9 cellular contexts compared by ENCODE assay signal in the genomic region with DNA sequence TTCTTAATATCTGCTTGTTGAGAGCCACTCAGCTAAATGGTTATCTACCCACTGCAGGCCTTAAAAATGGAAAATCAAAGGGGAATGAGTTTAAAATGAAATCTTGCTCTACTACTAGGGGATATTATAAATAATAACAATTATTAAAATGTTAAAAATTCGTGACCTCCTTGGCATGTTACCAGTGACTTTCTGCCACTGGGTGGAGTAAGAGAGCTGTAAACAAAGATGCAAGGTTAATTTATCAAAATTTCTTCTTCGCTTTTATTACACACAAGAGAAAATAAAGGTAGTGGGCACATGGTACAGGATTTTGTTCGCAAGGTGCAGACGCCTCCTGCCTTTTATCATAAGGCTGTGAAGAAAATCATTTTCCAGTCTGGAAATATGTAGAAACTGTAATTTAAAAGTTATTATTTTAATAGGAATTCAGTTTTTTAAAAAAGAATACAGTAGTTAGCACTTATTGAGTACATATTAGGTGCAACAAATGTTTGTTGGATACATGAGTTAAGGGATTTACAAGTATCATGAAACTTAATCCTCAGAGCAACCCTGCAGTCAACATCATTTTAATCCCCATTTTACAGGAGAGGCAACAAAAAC.
DNase-seq lines count a peak whose midpoint lies in the region; TF ChIP-seq lines count a peak whose summit lies in the region.
"Had no signal": no experiment of that assay in that cellular context is flagged by ENCODE, and none has a peak within 500 bp of the region (broad histone marks: within the 10 kb centered on the region; RNA-seq: fewer than 3 reads in every experiment).

No MANE protein-coding gene starts in this region.

- H3K27ac Mint-ChIP-seq in CD4-positive, alpha-beta memory T cell, result peak overlapping the region in 3 of 7 donors; percentile 43 to 55 (median 52)
- H3K27ac Mint-ChIP-seq in activated CD4-positive, alpha-beta T cell treated with anti-CD3 and anti-CD28 coated beads, Interleukin-2, amount 10 ng/mL, durations not matched to agents 24 days and 14 days, result no peak overlapping the region

- H3K9me3 ChIP-seq in CD4-positive, alpha-beta memory T cell (ENCODE audit: control insufficient read depth in 1 of 2, low read length in 2 of 2), result no peaks in the 10 kb centered on the region
- H3K9me3 ChIP-seq: SJSA1 had no signal

- TF ChIP-seq CTCF in kidney epithelial cell (IDR thresholded peaks at IDR 0.05; ENCODE audit: insufficient read depth, low read length, poor library complexity, severe bottlenecking), result peak; percentile 68

- POLR2A ChIA-PET in CD4-positive, alpha-beta memory T cell (lab: Charles Lee; ENCODE audit: partially characterized antibody), result no interaction called here

- H3K4me1 Mint-ChIP-seq in CD4-positive, alpha-beta memory T cell, result peaks cover 6 to 16% (median 12%) of the 10 kb centered on the region in 4 donors
- peaks cover 4% of the 10 kb centered on the region for H3K4me1 Mint-ChIP-seq in activated CD4-positive, alpha-beta T cell treated with anti-CD3 and anti-CD28 coated beads, Interleukin-2, amount 10 ng/mL, durations not matched to agents 24 days and 14 days

- intact Hi-C loops in CD4-positive, alpha-beta memory T cell (cut with micrococcal nuclease), result loop anchor here (1.0 kb wide), 1 partner anchor 409 kb away; no protein-coding TSS in a partner anchor
- intact Hi-C loops in activated CD4-positive, alpha-beta T cell treated with anti-CD3 and anti-CD28 coated beads, Interleukin-2, amount 10 ng/mL, durations not matched to agents 24 days and 14 days (cut with micrococcal nuclease), result loop anchor here (1.0 to 10.0 kb wide), 4 partner anchors 223 to 1493 kb away; no protein-coding TSS in a partner anchor

- H3K9me3 Mint-ChIP-seq in CD4-positive, alpha-beta memory T cell, result no peaks in the 10 kb centered on the region
- peaks cover 8% of the 10 kb centered on the region for H3K9me3 Mint-ChIP-seq in activated CD4-positive, alpha-beta T cell treated with anti-CD3 and anti-CD28 coated beads, Interleukin-2, amount 10 ng/mL, durations not matched to agents 24 days and 14 days

- no peaks in the 10 kb centered on the region for H3K4me1 ChIP-seq in CD4-positive, alpha-beta memory T cell (ENCODE audit: insufficient read depth, low read length)
- H3K4me1 ChIP-seq: SJSA1 had no signal

- CTCF ChIA-PET in CD4-positive, alpha-beta memory T cell (lab: Charles Lee; ENCODE audit: partially characterized antibody), result interaction anchor here (0.7 to 7.6 kb wide), 12 partner anchors 9 to 1512 kb away, joined by 3 to 109 read pairs (median 5); no protein-coding TSS in a partner anchor

- no peaks in the 10 kb centered on the region for H3K27me3 ChIP-seq in CD4-positive, alpha-beta memory T cell (ENCODE audit: insufficient read depth, low read length)
- H3K27me3 ChIP-seq in kidney epithelial cell (ENCODE audit: control insufficient read depth, insufficient read depth, low read length), result no peaks in the 10 kb centered on the region
- H3K27me3 ChIP-seq: SJSA1 had no signal

- H3K4me3 Mint-ChIP-seq in CD4-positive, alpha-beta memory T cell, result no peak overlapping the region
- no peak overlapping the region for H3K4me3 Mint-ChIP-seq in activated CD4-positive, alpha-beta T cell treated with anti-CD3 and anti-CD28 coated beads, Interleukin-2, amount 10 ng/mL, durations not matched to agents 24 days and 14 days

- H3K27ac ChIP-seq in CD4-positive, alpha-beta memory T cell (ENCODE audit: low read depth, low read length), result no peak overlapping the region
- H3K27ac ChIP-seq: SJSA1 had no signal

- H3K36me3 Mint-ChIP-seq in CD4-positive, alpha-beta memory T cell, result peaks cover 36 to 39% of the 10 kb centered on the region in 2 donors
- peaks cover 15% of the 10 kb centered on the region for H3K36me3 Mint-ChIP-seq in activated CD4-positive, alpha-beta T cell treated with anti-CD3 and anti-CD28 coated beads, Interleukin-2, amount 10 ng/mL, durations not matched to agents 24 days and 14 days (ENCODE audit: low read depth)

- DNase-seq in CD4-positive, alpha-beta memory T cell, result peak in 4 of 5 donors; percentile 8 to 21 (median 14)
- DNase-seq in HCEC 1CT (peak; percentile 30), kidney epithelial cell (ENCODE audit: low read depth) (no peak), cerebellar cortex (ENCODE audit: low spot score) (no peak), NCI-H187 treated with DMSO at 0.1 percent for 48 hours (lab: John Stamatoyannopoulos, UW) (no peak)
- peak; percentile 71 for DNase-seq in activated CD4-positive, alpha-beta T cell treated with anti-CD3 and anti-CD28 coated beads, Interleukin-2, amount 10 ng/mL, durations not matched to agents 24 days and 14 days
- no peak for DNase-seq in NK-92 treated with Interleukin-12 subunit alpha and Interleukin-12 subunit beta, amount 100 ng/mL, for 24 hours (lab: John Stamatoyannopoulos, UW)
- DNase-seq in activated CD4-positive, CD25-positive, alpha-beta regulatory T cell treated with anti-CD3 and anti-CD28 coated beads, Interleukin-2, amount 50 U/mL, for 72 hours, result no peak

- H3K27me3 Mint-ChIP-seq in CD4-positive, alpha-beta memory T cell, result no peaks in the 10 kb centered on the region
- no peaks in the 10 kb centered on the region for H3K27me3 Mint-ChIP-seq in activated CD4-positive, alpha-beta T cell treated with anti-CD3 and anti-CD28 coated beads, Interleukin-2, amount 10 ng/mL, durations not matched to agents 24 days and 14 days

- H3K36me3 ChIP-seq in CD4-positive, alpha-beta memory T cell (ENCODE audit: insufficient read depth, low read length), result no peaks in the 10 kb centered on the region
- no peaks in the 10 kb centered on the region for H3K36me3 ChIP-seq in kidney epithelial cell (ENCODE audit: control insufficient read depth, insufficient read depth, low read length)
- H3K36me3 ChIP-seq: SJSA1 had no signal

- no peak overlapping the region for H3K4me3 ChIP-seq in CD4-positive, alpha-beta memory T cell (ENCODE audit: low read length in 2 of 2)
- no peak overlapping the region for H3K4me3 ChIP-seq in kidney epithelial cell (ENCODE audit: low read depth, low read length)
- H3K4me3 ChIP-seq: SJSA1 had no signal

Comparison
In these comparisons a context has a peak if more than half of its experiments do, and no peak if none do; other contexts are left out.
1. DNase-seq: peak in CD4-positive, alpha-beta memory T cell (4 of 5), HCEC 1CT (single experiment) and activated CD4-positive, alpha-beta T cell treated with anti-CD3 and anti-CD28 coated beads, Interleukin-2, amount 10 ng/mL, durations not matched to agents 24 days and 14 days (single experiment); none in kidney epithelial cell (single experiment), NK-92 treated with Interleukin-12 subunit alpha and Interleukin-12 subunit beta, amount 100 ng/mL, for 24 hours (single experiment), cerebellar cortex (single experiment), activated CD4-positive, CD25-positive, alpha-beta regulatory T cell treated with anti-CD3 and anti-CD28 coated beads, Interleukin-2, amount 50 U/mL, for 72 hours (single experiment) and NCI-H187 treated with DMSO at 0.1 percent for 48 hours (single experiment).